ENCODE assay signal across 9 cellular contexts in the genomic region with DNA sequence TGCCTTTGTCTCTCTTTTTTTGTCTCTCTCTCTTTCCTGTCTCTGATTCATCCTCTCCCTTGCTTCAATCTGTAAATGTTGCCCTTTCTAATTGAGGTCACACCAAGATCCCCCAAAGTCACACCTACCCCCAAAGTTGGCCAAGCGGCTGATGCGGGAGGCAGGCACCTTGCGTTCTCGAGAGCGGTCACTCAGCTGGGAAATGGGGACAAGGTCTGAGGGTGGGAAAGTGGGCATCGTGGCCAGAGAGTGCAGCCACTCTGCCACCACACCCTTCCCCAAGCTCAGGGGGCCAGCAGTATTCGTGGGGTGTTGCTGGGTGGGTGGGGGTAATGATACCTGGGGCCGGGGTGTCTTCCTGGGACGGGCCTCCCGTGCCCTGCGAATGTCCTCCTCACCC. TPM values are rescaled to one million over a fixed set of nuclear protein-coding genes. Genes with fewer than 3 reads are reported as not detected.
DNase-seq lines count a peak whose midpoint lies in the region; ATAC-seq, FAIRE-seq and TF ChIP-seq lines count a peak whose summit lies in the region.
"Had no signal": no experiment of that assay in that cellular context is flagged by ENCODE, and none has a peak within 500 bp of the region (broad histone marks: within the 10 kb centered on the region; RNA-seq: fewer than 3 reads in every experiment).

No MANE protein-coding gene starts in this region.

- no peak for TF ChIP-seq CTCF in A673 (conservative IDR thresholded peaks at IDR 0.05; ENCODE audit: low read depth, low read length)
- TF ChIP-seq CTCF in KMS-11 (conservative IDR thresholded peaks at IDR 0.05; ENCODE audit: low read depth, low read length): no peak
- TF ChIP-seq CTCF in nephron progenitor cell (IDR thresholded peaks at IDR 0.05): no peak

- peak overlapping the region; percentile 77 for H3K27ac ChIP-seq in A673 (ENCODE audit: low read depth, low read length, poor library complexity, severe bottlenecking)
- H3K27ac ChIP-seq in KMS-11: no peak overlapping the region
- H3K27ac ChIP-seq in ectodermal cell (ENCODE audit: insufficient read depth, low read depth, low read length, poor library complexity, severe bottlenecking): no peak overlapping the region

- WGBS in ectodermal cell, 2 experiments: 93 to 98% methylated on average over 10 to 11 of the region's 11 CpGs

- no peaks in the 10 kb centered on the region for H3K27me3 Mint-ChIP-seq in nephron progenitor cell (ENCODE audit: low read depth, poor library complexity)

- CTCF ChIA-PET in A673 (lab: Charles Lee): no interaction called here

- intact Hi-C loops in A673 (cut with micrococcal nuclease; ENCODE audit: unreplicated experiment): loop anchor here (10.0 kb wide), 1 partner anchor 91 kb away; no protein-coding TSS in a partner anchor

- H3K4me3 Mint-ChIP-seq in nephron progenitor cell: peak overlapping the region; percentile 94

- peak overlapping the region; percentile 95; the same call in 1 of the 2 replicates for H3K4me2 ChIP-seq in KMS-11

- no peak overlapping the region for H3K9ac ChIP-seq in KMS-11

- ATAC-seq in HG03196 (IDR thresholded peaks at IDR 0.05; ENCODE audit: unreplicated experiment): no peak

- no peaks in the 10 kb centered on the region for H4K20me1 ChIP-seq in KMS-11 (ENCODE audit: insufficient read depth)

- H3K36me3 ChIP-seq in A673 (ENCODE audit: insufficient read depth, low read length, poor library complexity, severe bottlenecking) (peaks cover 15% of the 10 kb centered on the region), KMS-11 (ENCODE audit: insufficient read depth) (no peaks in the 10 kb centered on the region), ectodermal cell (ENCODE audit: control insufficient read depth, insufficient read depth, low read length) (peaks cover 9% of the 10 kb centered on the region)

- no peaks in the 10 kb centered on the region for H3K9me3 Mint-ChIP-seq in nephron progenitor cell

- POLR2A ChIA-PET in A673 (lab: Charles Lee; ENCODE audit: low non-redundant PET): no interaction called here

- peaks cover 49% of the 10 kb centered on the region for H3K4me1 Mint-ChIP-seq in nephron progenitor cell

- H3K27ac Mint-ChIP-seq in nephron progenitor cell: peak overlapping the region; percentile 14

- FAIRE-seq in RCC 7860 (lab: Jason Lieb, UNC): no peak
- FAIRE-seq: G401.6 had no signal

- H3K36me3 Mint-ChIP-seq in nephron progenitor cell (ENCODE audit: low read depth): peaks cover 32% of the 10 kb centered on the region

- H3K9me3 ChIP-seq in A673 (ENCODE audit: low read depth, low read length, poor library complexity, severe bottlenecking) (no peaks in the 10 kb centered on the region), ectodermal cell (ENCODE audit: control insufficient read depth, low read length) (no peaks in the 10 kb centered on the region)

- peaks cover 29% of the 10 kb centered on the region for H3K4me1 ChIP-seq in A673 (ENCODE audit: insufficient read depth, low read length, poor library complexity, severe bottlenecking)
- peaks cover 36% of the 10 kb centered on the region for H3K4me1 ChIP-seq in KMS-11 (ENCODE audit: low read depth, poor library complexity, severe bottlenecking)
- peaks cover 13% of the 10 kb centered on the region for H3K4me1 ChIP-seq in ectodermal cell (ENCODE audit: control insufficient read depth, insufficient read depth, low read length)

- H3K4me3 ChIP-seq in A673 (ENCODE audit: low read depth, low read length, poor library complexity, severe bottlenecking) (peak overlapping the region; percentile 68), KMS-11 (IDR thresholded peaks at IDR 0.05; ENCODE audit: insufficient read depth, low read depth, low read length) (no peak overlapping the region), ectodermal cell (ENCODE audit: insufficient read depth, low read depth, low read length) (peak overlapping the region; percentile 93)

- H2AFZ ChIP-seq in KMS-11 (ENCODE audit: low read depth): no peak overlapping the region

- no peak for DNase-seq in A673 (ENCODE audit: low spot score)
- no peak for DNase-seq in nephron progenitor cell
- DNase-seq in RCC 7860 (ENCODE audit: low spot score): no peak
- no peak for DNase-seq in SKM-1 treated with dmso at 0.1 percent for 144 hours (lab: John Stamatoyannopoulos, UW; ENCODE audit: unreplicated experiment)
- no peak for DNase-seq in NCI-H774 (lab: John Stamatoyannopoulos, UW)

- peaks cover 8% of the 10 kb centered on the region; the same call in 1 of the 2 replicates for H3K79me2 ChIP-seq in KMS-11 (ENCODE audit: insufficient read depth, low read depth)

- BruUV-seq in A673 (replicated peaks; lab: Mats Ljungman, UMichigan): no TSS peak

- H3K27me3 ChIP-seq in A673 (replicated peaks; ENCODE audit: insufficient read depth, low read depth, low read length, poor library complexity): no peaks in the 10 kb centered on the region
- no peaks in the 10 kb centered on the region for H3K27me3 ChIP-seq in KMS-11 (ENCODE audit: insufficient read depth, low read depth)
- no peaks in the 10 kb centered on the region for H3K27me3 ChIP-seq in ectodermal cell (ENCODE audit: control insufficient read depth, insufficient read depth, low read length, poor library complexity, severe bottlenecking)

RNA-seq across cellular contexts. Expression of a gene that starts 2.7 kb away (rescaled TPM):
- total RNA-seq in A673 (2021): 34.1 and 38.8 TPM in 2 replicates
- 59.3 TPM for polyA plus RNA-seq in ectodermal cell (2013, experiment 1 of 4)
- 62.8 TPM for polyA plus RNA-seq in ectodermal cell (2013, experiment 2 of 4)
- 45.9 TPM for polyA plus RNA-seq in ectodermal cell (2013, experiment 3 of 4)
- polyA plus RNA-seq in ectodermal cell (2013, experiment 4 of 4): 48.4 TPM

RNA-seq across cellular contexts. Expression of a gene that starts 3.0 kb away (rescaled TPM):
- 7.2 and 8.5 TPM in 2 replicates for total RNA-seq in A673 (2021)
- polyA plus RNA-seq in ectodermal cell (2013, experiment 1 of 4): 11.8 TPM
- 11.2 TPM for polyA plus RNA-seq in ectodermal cell (2013, experiment 2 of 4)
- 8.6 TPM for polyA plus RNA-seq in ectodermal cell (2013, experiment 3 of 4)
- 9.9 TPM for polyA plus RNA-seq in ectodermal cell (2013, experiment 4 of 4)

RNA-seq across cellular contexts. Expression of a gene that starts 23.5 kb away (rescaled TPM):
- total RNA-seq in A673 (2021): 38.4 and 49.3 TPM in 2 replicates
- 23.0 TPM for polyA plus RNA-seq in ectodermal cell (2013, experiment 1 of 4)
- 21.2 TPM for polyA plus RNA-seq in ectodermal cell (2013, experiment 2 of 4)
- polyA plus RNA-seq in ectodermal cell (2013, experiment 3 of 4): 20.0 TPM
- polyA plus RNA-seq in ectodermal cell (2013, experiment 4 of 4): 22.8 TPM

RNA-seq across cellular contexts. Expression of a gene that starts 36.3 kb away (rescaled TPM):
- 17.1 and 20.8 TPM in 2 replicates for total RNA-seq in A673 (2021)
- 31.8 TPM for polyA plus RNA-seq in ectodermal cell (2013, experiment 1 of 4)
- polyA plus RNA-seq in ectodermal cell (2013, experiment 2 of 4): 32.3 TPM
- 21.0 TPM for polyA plus RNA-seq in ectodermal cell (2013, experiment 3 of 4)
- polyA plus RNA-seq in ectodermal cell (2013, experiment 4 of 4): 28.2 TPM

RNA-seq across cellular contexts. Expression of a gene that starts 37.1 kb away (rescaled TPM):
- 167 and 179 TPM in 2 replicates for total RNA-seq in A673 (2021)
- polyA plus RNA-seq in ectodermal cell (2013, experiment 1 of 4): 251 TPM
- polyA plus RNA-seq in ectodermal cell (2013, experiment 2 of 4): 211 TPM
- polyA plus RNA-seq in ectodermal cell (2013, experiment 3 of 4): 236 TPM
- polyA plus RNA-seq in ectodermal cell (2013, experiment 4 of 4): 262 TPM
